In the genomic region with DNA sequence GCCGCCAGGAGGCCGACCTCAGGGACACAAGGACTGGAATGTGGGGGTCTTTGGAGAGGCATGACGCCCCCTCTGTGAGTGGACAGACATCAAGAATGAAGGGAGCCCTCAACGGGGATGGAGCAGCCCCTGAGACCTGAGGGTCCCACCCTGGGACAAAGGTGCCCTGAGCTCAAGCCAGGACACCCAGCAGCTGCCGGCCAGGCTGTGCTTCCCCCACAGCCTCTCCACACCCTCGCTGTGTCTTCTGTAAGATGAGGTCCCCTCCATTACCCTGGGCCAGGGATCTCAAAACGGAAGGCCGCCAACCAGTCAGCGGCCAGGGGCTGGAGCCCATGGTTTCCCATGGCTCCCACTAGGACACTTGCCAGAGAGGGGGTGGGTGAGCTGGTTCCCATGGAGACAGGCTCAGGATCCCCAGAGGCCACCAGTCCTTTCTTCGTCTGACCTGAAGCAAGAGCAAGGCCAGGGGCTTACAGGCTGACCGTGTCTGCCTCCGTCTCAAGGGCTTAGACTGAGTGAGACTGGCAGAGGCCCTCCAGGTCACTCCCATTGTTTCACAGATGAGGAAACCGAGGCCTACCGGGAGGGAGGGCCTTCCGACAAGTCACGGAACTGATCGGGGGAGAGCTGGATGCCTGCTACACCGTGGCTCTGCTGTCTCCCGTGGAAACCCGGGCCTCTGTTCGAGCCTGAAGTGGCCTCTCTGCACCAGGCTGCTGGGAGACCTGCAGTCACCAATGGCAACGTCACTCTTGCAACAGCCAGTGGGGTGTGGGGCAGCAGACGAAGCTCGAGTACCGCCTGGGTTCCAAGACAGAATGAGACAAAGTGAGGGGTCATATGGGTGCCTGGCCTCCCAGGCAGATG, we compare ENCODE assay signal across 18 cellular contexts.
DNase-seq lines count a peak whose midpoint lies in the region; ATAC-seq and TF ChIP-seq lines count a peak whose summit lies in the region.
"Had no signal": no experiment of that assay in that cellular context is flagged by ENCODE, and none has a peak within 500 bp of the region (broad histone marks: within the 10 kb centered on the region; RNA-seq: fewer than 3 reads in every experiment).

No MANE protein-coding gene starts in this region.

- H3K4me3 Mint-ChIP-seq in H9 = no peak overlapping the region
- H3K4me3 Mint-ChIP-seq in endodermal cell = no peak overlapping the region
- no peak overlapping the region for H3K4me3 Mint-ChIP-seq in T-cell
- H3K4me3 Mint-ChIP-seq: HFFc6 had no signal

- H3K27ac Mint-ChIP-seq in H9 = no peak overlapping the region
- H3K27ac Mint-ChIP-seq in endodermal cell = no peak overlapping the region
- no peak overlapping the region for H3K27ac Mint-ChIP-seq in T-cell
- H3K27ac Mint-ChIP-seq: HFFc6 had no signal

- no peak overlapping the region for H2BK20ac ChIP-seq in H9 (ENCODE audit: low read depth, low read length, poor library complexity, severe bottlenecking)

- CTCF ChIA-PET in T-cell (lab: Charles Lee) = no interaction called here

- H3K36me3 ChIP-seq in endodermal cell (ENCODE audit: control insufficient read depth, insufficient read depth, low read length) = no peaks in the 10 kb centered on the region
- no peaks in the 10 kb centered on the region for H3K36me3 ChIP-seq in spleen
- H3K36me3 ChIP-seq: SJCRH30 had no signal

- H3K9me3 ChIP-seq in H9 (ENCODE audit: control insufficient read depth, low read depth, low read length) = no peaks in the 10 kb centered on the region
- H3K9me3 ChIP-seq in endodermal cell (ENCODE audit: control insufficient read depth, low read length) = no peaks in the 10 kb centered on the region
- no peaks in the 10 kb centered on the region for H3K9me3 ChIP-seq in spleen
- H3K9me3 ChIP-seq: SJCRH30 had no signal

- no peak overlapping the region for H4K5ac ChIP-seq in H9 (ENCODE audit: insufficient read length, low read depth, low read length)

- WGBS in H9 (ENCODE audit: extremely low coverage, insufficient read length, low lambda C conversion rate) = no CpG with 5 or more reads among the region's 25 CpGs
- WGBS in endodermal cell (ENCODE audit: insufficient coverage in 1 of 2, insufficient read length in 1 of 2), 2 experiments = 88 to 89% methylated on average over 20 to 25 of the region's 25 CpGs
- 75 to 91% (median 83%) methylated on average over 14 to 25 of the region's 25 CpGs for WGBS in spleen, 5 donors

- H3K4me2 ChIP-seq in H9 (ENCODE audit: insufficient read depth, insufficient read length, low read length) = no peak overlapping the region

- no peak overlapping the region for H3K18ac ChIP-seq in H9 (ENCODE audit: insufficient read length, low read depth, low read length)

- no peak overlapping the region for H2AFZ ChIP-seq in H9 (ENCODE audit: low read length)

- no peaks in the 10 kb centered on the region for H3K27me3 ChIP-seq in H9 (ENCODE audit: insufficient read depth, low read length)
- H3K27me3 ChIP-seq in endodermal cell (ENCODE audit: control insufficient read depth, insufficient read depth, low read length, poor library complexity, severe bottlenecking) = no peaks in the 10 kb centered on the region
- peaks cover 0 to 24% (median 0%) of the 10 kb centered on the region in 7 donors for H3K27me3 ChIP-seq in spleen (replicated peaks in 1 of 7)

- H3K4me1 ChIP-seq in H9 (ENCODE audit: insufficient read depth, low read length) = no peaks in the 10 kb centered on the region
- H3K4me1 ChIP-seq in endodermal cell (ENCODE audit: control insufficient read depth, insufficient read depth, low read length) = no peaks in the 10 kb centered on the region
- no peaks in the 10 kb centered on the region for H3K4me1 ChIP-seq in spleen
- H3K4me1 ChIP-seq: SJCRH30 had no signal

- H3K14ac ChIP-seq in H9 (ENCODE audit: insufficient read depth, low read length) = peak overlapping the region; percentile 20; the same call in 1 of the 2 replicates

- no peaks in the 10 kb centered on the region for H4K20me1 ChIP-seq in H9 (ENCODE audit: control insufficient read depth, insufficient read depth, insufficient read length)

- no peak overlapping the region for H2BK120ac ChIP-seq in H9 (ENCODE audit: low read depth, low read length, poor library complexity, severe bottlenecking)

- ATAC-seq in T-cell (replicated peaks in 1 of 4) = no peak

- no peak overlapping the region for H3T11ph ChIP-seq in H9 (ENCODE audit: low read length)

- intact Hi-C loops in spleen (cut with DNase I; ENCODE audit: low total_unique reads) = no loop called here

- POLR2A ChIA-PET in T-cell (lab: Charles Lee) = no interaction called here

- peaks cover 0 to 9% of the 10 kb centered on the region in 2 experiments; a peak in 3 of 4 replicates for H3K4me1 Mint-ChIP-seq in H9
- H3K4me1 Mint-ChIP-seq in endodermal cell = no peaks in the 10 kb centered on the region
- H3K4me1 Mint-ChIP-seq in T-cell = no peaks in the 10 kb centered on the region

- H3K79me2 ChIP-seq in H9 (ENCODE audit: insufficient read depth, low read length) = no peaks in the 10 kb centered on the region

- no peak overlapping the region for H3K27ac ChIP-seq in H9 (ENCODE audit: insufficient read length, low read depth, low read length)
- peak overlapping the region; percentile 72 for H3K27ac ChIP-seq in endodermal cell (ENCODE audit: low read depth, low read length)
- H3K27ac ChIP-seq in spleen = no peak overlapping the region
- H3K27ac ChIP-seq: SJCRH30 had no signal

- no peak overlapping the region for H2BK5ac ChIP-seq in H9 (ENCODE audit: insufficient read length, low read length)

- H2AK5ac ChIP-seq in H9 (ENCODE audit: insufficient read length, low read length) = no peak overlapping the region

- H3K23ac ChIP-seq in H9 (ENCODE audit: insufficient read length, low read depth, low read length) = no peak overlapping the region

- no peak overlapping the region for H2BK12ac ChIP-seq in H9 (ENCODE audit: insufficient read length, low read depth, low read length)

- H2BK15ac ChIP-seq in H9 (ENCODE audit: low read depth, low read length) = no peak overlapping the region

- H3K9ac ChIP-seq in H9 (ENCODE audit: extremely low read depth, insufficient read length, low read length) (no peak overlapping the region), endodermal cell (ENCODE audit: extremely low read depth, low read length, poor library complexity, severe bottlenecking) (no peak overlapping the region)

- no peak overlapping the region for H4K91ac ChIP-seq in H9 (ENCODE audit: insufficient read length, low read depth, low read length)

- H3K27me3 Mint-ChIP-seq in H9 (ENCODE audit: low read depth) (peaks cover 26% of the 10 kb centered on the region), endodermal cell (ENCODE audit: insufficient read depth) (peaks cover 4% of the 10 kb centered on the region), T-cell (peaks cover 9 to 16% of the 10 kb centered on the region in 2 donors)

- no peaks in the 10 kb centered on the region for H3K9me3 Mint-ChIP-seq in H9
- H3K9me3 Mint-ChIP-seq in endodermal cell = no peaks in the 10 kb centered on the region
- no peaks in the 10 kb centered on the region for H3K9me3 Mint-ChIP-seq in T-cell

- no peak overlapping the region for H3K4ac ChIP-seq in H9 (ENCODE audit: low read depth, low read length)

- no peaks in the 10 kb centered on the region for H3K79me1 ChIP-seq in H9 (ENCODE audit: insufficient read depth, low read depth, low read length, poor library complexity, severe bottlenecking)

- TF ChIP-seq CTCF in H9 (conservative IDR thresholded peaks at IDR 0.05) = no peak
- no peak for TF ChIP-seq CTCF in endodermal cell (conservative IDR thresholded peaks at IDR 0.05)
- TF ChIP-seq CTCF in spleen (IDR thresholded peaks at IDR 0.05 in 8 of 11, conservative IDR thresholded peaks at IDR 0.05 in 3 of 11) = no peak

- H3K4me3 ChIP-seq in endodermal cell (ENCODE audit: low read length) = no peak overlapping the region
- H3K4me3 ChIP-seq in spleen = no peak overlapping the region
- H3K4me3 ChIP-seq: SJCRH30 had no signal

- no peak for TF ChIP-seq POLR2A in spleen (IDR thresholded peaks at IDR 0.05)

- H3K56ac ChIP-seq in H9 (ENCODE audit: insufficient read length, low read depth, low read length) = no peak overlapping the region

- peak in 2 of 3 experiments; percentile 32 to 67 for DNase-seq in NCI-H1417 (lab: John Stamatoyannopoulos, UW)
- DNase-seq in NCI-H1417 treated with DMSO at 0.1 percent for 48 hours (lab: John Stamatoyannopoulos, UW) = no peak
- DNase-seq in H9 = peak; percentile 19
- no peak for DNase-seq in endodermal cell
- DNase-seq in spleen = peak; percentile 68
- no peak for DNase-seq in SIG-M5 (lab: John Stamatoyannopoulos, UW)
- DNase-seq in NCI-H2029 treated with DMSO at 0.1 percent for 48 hours (lab: John Stamatoyannopoulos, UW) = no peak
- no peak for DNase-seq in T-cell
- DNase-seq: 8988T, C1 segment of cervical spinal cord, DMS 273 treated with DMSO at 0.1 percent for 48 hours, EL, HFFc6, KG1, NCI-H1092, NCI-H187 treated with DMSO at 0.1 percent for 48 hours, NCI-H510A, SJCRH30 had no signal

- H3K36me3 Mint-ChIP-seq in H9 (ENCODE audit: insufficient read depth in 1 of 3, low read depth in 3 of 3) (no peaks in the 10 kb centered on the region), endodermal cell (ENCODE audit: low read depth) (no peaks in the 10 kb centered on the region), T-cell (no peaks in the 10 kb centered on the region)

- no peak overlapping the region for H4K8ac ChIP-seq in H9 (replicated peaks; ENCODE audit: insufficient read length, low read depth, low read length)

- no peaks in the 10 kb centered on the region for H3K23me2 ChIP-seq in H9 (ENCODE audit: insufficient read length, low read depth, low read length, poor library complexity, severe bottlenecking)

Comparison
In these comparisons a context has a peak if more than half of its experiments do, and no peak if none do; other contexts are left out.
1. DNase-seq: peak in NCI-H1417 (2 of 3), H9 (single experiment) and spleen (single experiment); none in NCI-H1417 treated with DMSO at 0.1 percent for 48 hours (single experiment), endodermal cell (single experiment), SIG-M5 (single experiment), NCI-H2029 treated with DMSO at 0.1 percent for 48 hours (single experiment) and T-cell (0 of 34).